In genomic region chr11:27423125-27423524, GRCh38 we compare ENCODE assay signal across 10 cellular contexts. TPM values are rescaled to one million over a fixed set of nuclear protein-coding genes. Genes with fewer than 3 reads are reported as not detected.
DNase-seq lines count a peak whose midpoint lies in the region; ATAC-seq, FAIRE-seq and TF ChIP-seq lines count a peak whose summit lies in the region.
"Had no signal": no experiment of that assay in that cellular context is flagged by ENCODE, and none has a peak within 500 bp of the region (broad histone marks: within the 10 kb centered on the region; RNA-seq: fewer than 3 reads in every experiment).

No MANE protein-coding gene starts in this region.

- peak; percentile 74 for ATAC-seq in body of pancreas
- no peak for ATAC-seq in HG03175 (IDR thresholded peaks at IDR 0.05; ENCODE audit: unreplicated experiment)

- H3K9me3 ChIP-seq in body of pancreas (peaks cover 0 to 4% (median 0%) of the 10 kb centered on the region in 3 donors), keratinocyte (ENCODE audit: control insufficient read depth, low read depth, low read length) (no peaks in the 10 kb centered on the region), vagina (no peaks in the 10 kb centered on the region)
- H3K9me3 ChIP-seq: BE2C, thoracic aorta had no signal

- H3K9me1 ChIP-seq in keratinocyte (ENCODE audit: control insufficient read depth, extremely low read depth, insufficient read depth, low read length) = no peaks in the 10 kb centered on the region

- H3K9ac ChIP-seq in keratinocyte (ENCODE audit: control insufficient read depth, extremely low read depth, insufficient read depth, low read length) = no peak overlapping the region

- H3K4me2 ChIP-seq in keratinocyte (ENCODE audit: control insufficient read depth, extremely low read depth, insufficient read depth, low read depth, low read length) = peak overlapping the region; percentile 83

- peaks cover 91% of the 10 kb centered on the region for H3K79me2 ChIP-seq in keratinocyte (ENCODE audit: control insufficient read depth, insufficient read depth, low read length)

- H3K36me3 ChIP-seq in body of pancreas (replicated peaks in 1 of 2; ENCODE audit: insufficient read depth in 1 of 2, low read depth in 2 of 2) = no peaks in the 10 kb centered on the region
- H3K36me3 ChIP-seq in keratinocyte (ENCODE audit: control insufficient read depth in 2 of 2, extremely low read depth in 1 of 2, insufficient read depth in 2 of 2, low read length in 2 of 2) = peaks cover 0 to 2% of the 10 kb centered on the region in 2 experiments
- no peaks in the 10 kb centered on the region for H3K36me3 ChIP-seq in vagina
- H3K36me3 ChIP-seq: BE2C, thoracic aorta had no signal

- peak; percentile 76 for FAIRE-seq in keratinocyte (lab: Jason Lieb, UNC)

- H3K4me3 ChIP-seq in body of pancreas (no peak overlapping the region), keratinocyte (ENCODE audit: control insufficient read depth in 2 of 3, extremely low read depth in 1 of 3, insufficient read depth in 2 of 3, low read depth in 1 of 3, low read length in 3 of 3) (no peak overlapping the region), vagina (no peak overlapping the region)
- H3K4me3 ChIP-seq: thoracic aorta had no signal

- peaks cover 36% of the 10 kb centered on the region for H3K4me1 Mint-ChIP-seq in mesothelial cell of epicardium

- no peak overlapping the region for H3K4me3 Mint-ChIP-seq in mesothelial cell of epicardium

- H3K27me3 Mint-ChIP-seq in mesothelial cell of epicardium (ENCODE audit: low read depth) = no peaks in the 10 kb centered on the region

- no peaks in the 10 kb centered on the region for H3K27me3 ChIP-seq in body of pancreas
- H3K27me3 ChIP-seq in keratinocyte (ENCODE audit: control insufficient read depth, extremely low read depth, insufficient read depth, low read length) = no peaks in the 10 kb centered on the region
- H3K27me3 ChIP-seq in vagina = no peaks in the 10 kb centered on the region
- H3K27me3 ChIP-seq: BE2C had no signal

- TF ChIP-seq CTCF in body of pancreas (IDR thresholded peaks at IDR 0.05) (no peak), keratinocyte (optimal IDR thresholded peaks at IDR 0.05 in 1 of 3, IDR thresholded peaks at IDR 0.05 in 1 of 3, conservative IDR thresholded peaks at IDR 0.05 in 1 of 3; ENCODE audit: extremely low read depth in 1 of 3, insufficient read depth in 2 of 3, low read length in 3 of 3) (no peak), vagina (IDR thresholded peaks at IDR 0.05) (no peak), mesothelial cell of epicardium (IDR thresholded peaks at IDR 0.05; ENCODE audit: unreplicated experiment) (no peak)

- peaks cover 2% of the 10 kb centered on the region for H3K36me3 Mint-ChIP-seq in mesothelial cell of epicardium

- no peaks in the 10 kb centered on the region for H3K9me3 Mint-ChIP-seq in mesothelial cell of epicardium

- H3K4me1 ChIP-seq in body of pancreas (peaks cover 83% of the 10 kb centered on the region), keratinocyte (ENCODE audit: control insufficient read depth, extremely low read depth, insufficient read depth, low read length) (peaks cover 56% of the 10 kb centered on the region), vagina (peaks cover 52% of the 10 kb centered on the region)
- H3K4me1 ChIP-seq: BE2C had no signal

- dilution Hi-C loops in keratinocyte (cut with MboI; ENCODE audit: extremely low pct_ligation_motif_present, low sequenced_read_pairs) = no loop called here

- peak overlapping the region in 3 of 4 donors; percentile 68 to 77 (median 69) for H3K27ac ChIP-seq in body of pancreas
- peak overlapping the region; percentile 52 for H3K27ac ChIP-seq in keratinocyte (ENCODE audit: control insufficient read depth, insufficient read depth, low read length)
- peak overlapping the region; percentile 5 for H3K27ac ChIP-seq in vagina
- H3K27ac ChIP-seq: thoracic aorta had no signal

- 73 to 79% methylated on average over 4 of the region's 4 CpGs for WGBS in body of pancreas, 2 donors

- no peak overlapping the region for H3K27ac Mint-ChIP-seq in mesothelial cell of epicardium

- H4K20me1 ChIP-seq in keratinocyte (ENCODE audit: control insufficient read depth, extremely low read depth, insufficient read depth, low read length) = no peaks in the 10 kb centered on the region

- TF ChIP-seq POLR2A in body of pancreas (IDR thresholded peaks at IDR 0.05) = no peak
- TF ChIP-seq POLR2A in vagina (IDR thresholded peaks at IDR 0.05) = no peak

- DNase-seq in NCI-H2171 treated with DMSO at 0.1 percent for 48 hours (lab: John Stamatoyannopoulos, UW) (peak; percentile 50), NCI-H2171 (lab: John Stamatoyannopoulos, UW) (no peak), body of pancreas (peak in 3 of 4 donors; percentile 43 to 62 (median 52)), keratinocyte (ENCODE audit: low read depth, low spot score) (no peak), vagina (ENCODE audit: extremely low spot score in 2 of 2) (peak in 1 of 2 donors; percentile 92), mesothelial cell of epicardium (ENCODE audit: low spot score in 2 of 2, unreplicated experiment in 2 of 2) (no peak)
- DNase-seq in stimulated activated CD4-positive, alpha-beta T cell treated with anti-CD3 and anti-CD28 coated beads, Interleukin-4, amount 100 ng/mL, for 4 hours = no peak
- DNase-seq: BE2C had no signal

- intact Hi-C loops in body of pancreas (cut with DNase I) = no loop called here
- intact Hi-C loops in vagina (cut with DNase I) = no loop called here

- H2AFZ ChIP-seq in keratinocyte (ENCODE audit: control insufficient read depth, low read length) = no peak overlapping the region

RNA-seq across cellular contexts. Expression of gene LGR4, which starts 49.5 kb away (rescaled TPM):
- total RNA-seq in body of pancreas (100 to 1,000 TPM; 120 to 145 TPM), vagina (65.6 TPM), mesothelial cell of epicardium (26.8 to 28.2 TPM (median 27.5 TPM) in 3 replicates)
- 24.3 to 49.7 TPM (median 35.1 TPM) in 3 replicates for polyA plus RNA-seq in keratinocyte
- 7.3 TPM for polyA plus RNA-seq in keratinocyte (2011; ENCODE audit: low read depth)
- 10.9 and 21.5 TPM in 2 replicates for polyA plus RNA-seq in keratinocyte (2011; cell fraction: cytosol; rRNA removed)
- polyA plus RNA-seq in keratinocyte (2011; cell fraction: nucleus; rRNA removed) = 48.3 and 61.2 TPM in 2 replicates
- polyA plus RNA-seq in keratinocyte (2012; ENCODE audit: low replicate concordance) = 14.8 and 24.7 TPM in 2 replicates
- polyA minus RNA-seq in keratinocyte = 37.3 to 116 TPM (median 94.5 TPM) in 3 replicates
- 30.1 TPM for polyA minus RNA-seq in keratinocyte (2011; cell fraction: cytosol; rRNA and poly(A)+ RNA removed)
- polyA minus RNA-seq in keratinocyte (2011; cell fraction: nucleus; rRNA and poly(A)+ RNA removed) = 95.4 and 156 TPM in 2 replicates

Comparison
In these comparisons a context has a peak if more than half of its experiments do, and no peak if none do; other contexts are left out.
1. DNase-seq: peak in NCI-H2171 treated with DMSO at 0.1 percent for 48 hours (single experiment) and body of pancreas (3 of 4); none in NCI-H2171 (single experiment), keratinocyte (single experiment), stimulated activated CD4-positive, alpha-beta T cell treated with anti-CD3 and anti-CD28 coated beads, Interleukin-4, amount 100 ng/mL, for 4 hours (0 of 2) and mesothelial cell of epicardium (0 of 2).
2. H3K27ac ChIP-seq: peak in every context shown above with its lines; median percentile 69 in body of pancreas; 52 in keratinocyte; 5 in vagina.